In the genomic region with DNA sequence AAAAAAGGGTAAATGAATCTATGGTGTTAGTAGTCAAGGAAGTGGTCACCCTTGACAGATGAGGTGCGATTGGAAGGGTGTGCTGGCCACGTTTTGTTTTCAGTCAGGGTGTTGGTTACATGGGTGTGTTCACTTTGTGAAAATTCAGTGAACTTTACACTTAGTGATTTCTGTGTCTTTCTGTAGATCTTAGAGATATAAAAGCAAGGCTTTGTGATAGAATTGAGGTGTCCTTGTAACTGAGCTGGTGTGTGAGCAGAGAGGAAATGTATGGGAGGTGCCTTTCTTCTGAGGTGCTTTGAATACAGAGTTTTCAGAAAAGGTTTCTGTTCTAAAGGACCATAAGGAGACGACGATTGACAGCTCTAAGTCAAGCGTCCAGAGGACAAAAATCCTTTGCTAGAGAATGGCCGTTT, we compare ENCODE assay signal across 7 cellular contexts.
DNase-seq lines count a peak whose midpoint lies in the region; ATAC-seq lines count a peak whose summit lies in the region.

No MANE protein-coding gene starts in this region.

- DNase-seq in activated effector memory CD4-positive, alpha-beta T cell treated with Interleukin-2 at 50 U/mL for 16 hours: peak; percentile 55
- peak; percentile 26 to 56 for DNase-seq in stimulated activated CD8-positive, alpha-beta memory T cell treated with anti-CD3 and anti-CD28 coated beads, Interleukin-7, amount 100 ng/mL, for 48 hours (ENCODE audit: extremely low read depth in 1 of 2, low read depth in 1 of 2)
- DNase-seq in T1000 (lab: John Stamatoyannopoulos, UW) (no peak), foreskin melanocyte (no peak), HCEC 1CT (no peak)

- ATAC-seq in GM21360 (IDR thresholded peaks at IDR 0.05; ENCODE audit: unreplicated experiment) (peak; percentile 49), HG03139 (IDR thresholded peaks at IDR 0.05; ENCODE audit: unreplicated experiment) (peak; percentile 89)

Comparison
In these comparisons a context has a peak if more than half of its experiments do, and no peak if none do; other contexts are left out.
1. DNase-seq: peak in activated effector memory CD4-positive, alpha-beta T cell treated with Interleukin-2 at 50 U/mL for 16 hours (single experiment) and stimulated activated CD8-positive, alpha-beta memory T cell treated with anti-CD3 and anti-CD28 coated beads, Interleukin-7, amount 100 ng/mL, for 48 hours (2 of 2); none in T1000 (single experiment), foreskin melanocyte (single experiment) and HCEC 1CT (single experiment).